ENCODE assay signal across 27 cellular contexts in genomic region chr2:182444806-182445205, GRCh38. TPM values are rescaled to one million over a fixed set of nuclear protein-coding genes. Genes with fewer than 3 reads are reported as not detected.
A peak's percentile ranks its signal among the peaks of the same experiment; 100 is the strongest.
DNase-seq lines count a peak whose midpoint lies in the region; ATAC-seq and TF ChIP-seq lines count a peak whose summit lies in the region.
"Had no signal": no experiment of that assay in that cellular context is flagged by ENCODE, and none has a peak within 500 bp of the region (broad histone marks: within the 10 kb centered on the region; RNA-seq: fewer than 3 reads in every experiment).

No MANE protein-coding gene starts in this region.

- H3K27me3 ChIP-seq in thoracic aorta (replicated peaks; ENCODE audit: insufficient read depth): no peaks in the 10 kb centered on the region
- H3K27me3 ChIP-seq: upper lobe of left lung had no signal

- peak overlapping the region; percentile 24 to 61 for H3K27ac ChIP-seq in thoracic aorta
- H3K27ac ChIP-seq: 22Rv1, GM23248, psoas muscle, skin epidermis, upper lobe of left lung had no signal

- DNase-seq in DMS53 (lab: John Stamatoyannopoulos, UW): peak; percentile 47
- no peak for DNase-seq in DMS53 treated with DMSO at 0.1 percent for 48 hours (lab: John Stamatoyannopoulos, UW; ENCODE audit: unreplicated experiment)
- DNase-seq in brain pericyte (ENCODE audit: low read depth, low spot score): peak; percentile 44
- peak; percentile 51 for DNase-seq in fibroblast of the aortic adventitia (ENCODE audit: low read depth)
- DNase-seq in thoracic aorta (ENCODE audit: low spot score): no peak
- DNase-seq in T-helper 9 cell: no peak
- DNase-seq in head of caudate nucleus: no peak
- DNase-seq in activated T-cell treated with anti-CD3 and anti-CD28 coated beads, Interleukin-2, amount 50 U/mL, for 48 hours: no peak
- DNase-seq: activated CD4-positive, alpha-beta T cell treated with anti-CD3 and anti-CD28 coated beads for 36 hours; activated naive CD4-positive, alpha-beta T cell; activated T-cell treated with anti-CD3 and anti-CD28 coated beads, Interleukin-2, amount 50 U/mL, for 4 hours; amygdala; CD8-positive, alpha-beta T cell; DMS153; effector CD8-positive, alpha-beta T cell; GF-D8; GM23248; NCI-H1048; NCI-H187; psoas muscle; T-helper 2 cell; upper lobe of left lung had no signal

- no peak for TF ChIP-seq CTCF in fibroblast of the aortic adventitia (IDR thresholded peaks at IDR 0.05; ENCODE audit: insufficient read depth, low read length)
- TF ChIP-seq CTCF in thoracic aorta (IDR thresholded peaks at IDR 0.05): no peak

- no peak for ATAC-seq in thoracic aorta (ENCODE audit: insufficient number of reproducible peaks, low FRiP score, low read depth)
- ATAC-seq: activated CD4-positive, alpha-beta T cell treated with anti-CD3 and anti-CD28 coated beads for 36 hours; activated T-cell treated with anti-CD3 and anti-CD28 coated beads, Interleukin-2, amount 50 U/mL, for 4 hours; CD8-positive, alpha-beta T cell; esophagus mucosa; psoas muscle had no signal

- H3K4me1 ChIP-seq in thoracic aorta (ENCODE audit: control insufficient read depth in 1 of 2, low read depth in 2 of 2): peaks cover 14 to 43% of the 10 kb centered on the region in 2 donors
- H3K4me1 ChIP-seq: psoas muscle, upper lobe of left lung had no signal

- H3K4me3 ChIP-seq in fibroblast of the aortic adventitia (ENCODE audit: low read depth, low read length): no peak overlapping the region
- H3K4me3 ChIP-seq in thoracic aorta: peak overlapping the region; percentile 32
- H3K4me3 ChIP-seq: GM23248, psoas muscle, skin epidermis, upper lobe of left lung had no signal

- intact Hi-C loops in head of caudate nucleus (cut with DNase I): no loop called here

- H3K36me3 ChIP-seq in thoracic aorta: no peaks in the 10 kb centered on the region
- H3K36me3 ChIP-seq: upper lobe of left lung had no signal

- H3K9me3 ChIP-seq in thoracic aorta: no peaks in the 10 kb centered on the region
- H3K9me3 ChIP-seq: psoas muscle, upper lobe of left lung had no signal

RNA-seq across cellular contexts. Expression of gene PDE1A, which starts 18.0 kb away (rescaled TPM):
- 18.7 and 34.9 TPM in 2 replicates for total RNA-seq in fibroblast of the aortic adventitia (ENCODE audit: low replicate concordance)
- total RNA-seq in thoracic aorta: 10 to 100 TPM; 31.7 to 35.2 TPM
- total RNA-seq: activated CD4-positive, alpha-beta T cell treated with anti-CD3 and anti-CD28 coated beads for 36 hours; activated CD8-positive, alpha-beta memory T cell treated with anti-CD3 and anti-CD28 coated beads for 36 hours; activated T-cell treated with anti-CD3 and anti-CD28 coated beads, Interleukin-2, amount 50 U/mL, for 4 hours; CD8-positive, alpha-beta T cell; SK-MEL-5 had no signal

Comparison
In these comparisons a context has a peak if more than half of its experiments do, and no peak if none do; other contexts are left out.
1. DNase-seq: peak in DMS53 (single experiment), brain pericyte (single experiment) and fibroblast of the aortic adventitia (single experiment); none in DMS53 treated with DMSO at 0.1 percent for 48 hours (single experiment), thoracic aorta (single experiment), T-helper 9 cell (single experiment), head of caudate nucleus (0 of 42) and activated T-cell treated with anti-CD3 and anti-CD28 coated beads, Interleukin-2, amount 50 U/mL, for 48 hours (0 of 2).